ENCODE assay signal across 18 cellular contexts in the genomic region with DNA sequence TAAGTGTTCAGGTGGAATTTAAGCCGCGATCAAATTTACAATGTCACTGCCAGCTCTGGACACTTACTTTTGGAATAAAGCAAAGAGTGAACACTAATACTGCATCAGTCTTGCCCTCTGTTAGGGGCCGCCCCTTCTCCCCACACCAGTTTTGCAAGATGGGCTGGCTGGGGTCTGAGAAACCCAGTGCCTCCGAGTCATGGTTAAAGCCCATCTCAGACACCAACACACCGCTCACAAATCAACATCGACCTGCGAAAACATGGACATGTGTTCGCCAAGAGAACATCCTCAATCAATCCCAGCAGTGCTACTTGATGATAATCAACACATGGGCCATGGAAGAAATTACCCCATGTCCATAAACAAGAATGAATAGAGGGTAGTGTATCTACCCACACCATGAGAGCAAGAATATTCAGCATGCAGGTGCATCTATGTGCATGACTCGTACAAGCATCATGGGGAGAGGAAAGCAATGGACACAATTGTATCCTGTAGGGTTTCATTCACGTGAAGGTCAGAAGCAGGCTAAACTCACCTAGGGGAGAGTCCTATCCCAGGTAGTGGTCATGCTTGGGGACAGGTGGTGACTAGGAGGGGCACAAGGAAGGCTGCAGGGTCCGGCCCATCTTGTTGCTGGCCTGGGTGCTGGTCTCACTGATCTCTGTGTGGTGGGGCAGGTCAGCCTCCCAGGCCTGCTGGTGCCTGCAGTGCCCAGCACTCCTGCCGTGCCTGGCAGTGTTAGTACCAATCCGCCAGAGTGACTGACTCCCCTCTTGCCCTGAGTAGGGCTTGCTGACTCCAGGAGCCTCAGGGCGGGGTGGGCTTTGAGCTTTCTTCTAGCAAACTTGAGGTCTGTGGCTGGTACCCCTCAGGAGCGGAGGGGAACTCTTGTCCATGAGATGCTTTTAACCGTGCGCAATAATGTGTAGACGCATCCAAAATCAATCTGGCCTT.
"Had no signal": no experiment of that assay in that cellular context is flagged by ENCODE, and none has a peak within 500 bp of the region (broad histone marks: within the 10 kb centered on the region; RNA-seq: fewer than 3 reads in every experiment).

No MANE protein-coding gene starts in this region.

- H3K36me3 ChIP-seq: cardiac muscle cell, upper lobe of left lung had no signal

- H3K4me3 Mint-ChIP-seq: activated CD4-positive, alpha-beta T cell treated with anti-CD3 and anti-CD28 coated beads for 36 hours; activated naive CD4-positive, alpha-beta T cell treated with anti-CD3 and anti-CD28 coated beads, Interleukin-2, amount 10 ng/mL, durations not matched to agents 7 days and 5 days; T-cell; WTC11 had no signal

- ATAC-seq: activated CD4-positive, alpha-beta T cell treated with anti-CD3 and anti-CD28 coated beads for 36 hours; left colon; SK-N-SH treated with all-trans-retinoic acid at 6 μM for 48 hours; T-cell; WTC11 had no signal

- H3K27me3 ChIP-seq: cardiac muscle cell had no signal

- H3K27ac Mint-ChIP-seq: activated CD4-positive, alpha-beta T cell treated with anti-CD3 and anti-CD28 coated beads for 36 hours; activated naive CD4-positive, alpha-beta T cell treated with anti-CD3 and anti-CD28 coated beads, Interleukin-2, amount 10 ng/mL, durations not matched to agents 7 days and 5 days; progenitor cell of endocrine pancreas; T-cell; WTC11 had no signal

- H3K36me3 Mint-ChIP-seq: activated naive CD4-positive, alpha-beta T cell treated with anti-CD3 and anti-CD28 coated beads, Interleukin-2, amount 10 ng/mL, durations not matched to agents 7 days and 5 days; T-cell; WTC11 had no signal

- H3K4me3 ChIP-seq: cardiac muscle cell, upper lobe of left lung had no signal

- H3K9me3 ChIP-seq: stomach, upper lobe of left lung had no signal

- H3K27ac ChIP-seq: cardiac muscle cell, upper lobe of left lung had no signal

- H3K9me3 Mint-ChIP-seq: activated naive CD4-positive, alpha-beta T cell treated with anti-CD3 and anti-CD28 coated beads, Interleukin-2, amount 10 ng/mL, durations not matched to agents 7 days and 5 days; T-cell; WTC11 had no signal

- DNase-seq: activated CD4-positive, alpha-beta T cell treated with anti-CD3 and anti-CD28 coated beads for 36 hours; activated CD4-positive, alpha-beta T cell treated with anti-CD3 and anti-CD28 coated beads, Interleukin-2, amount 50 U/mL, for 48 hours; activated effector memory CD4-positive, alpha-beta T cell treated with Interleukin-2 at 50 U/mL for 16 hours; activated naive CD4-positive, alpha-beta T cell treated with anti-CD3 and anti-CD28 coated beads, Interleukin-2, amount 10 ng/mL, durations not matched to agents 7 days and 5 days; activated T-cell treated with anti-CD3 and anti-CD28 coated beads, Interleukin-2, amount 50 U/mL, for 48 hours; dorsolateral prefrontal cortex; hippocampal formation; islet precursor cell; left colon; stimulated activated CD4-positive, alpha-beta T cell treated with anti-CD3 and anti-CD28 coated beads, Interleukin-15, amount 100 ng/mL, for 24 hours; stimulated activated CD4-positive, alpha-beta T cell treated with anti-CD3 and anti-CD28 coated beads, Interleukin-4, amount 100 ng/mL, for 1 hour; stomach; T-cell; upper lobe of left lung had no signal
